7 cellular contexts compared by ENCODE assay signal in genomic region chr16:88784074-88784855, GRCh38. TPM values are rescaled to one million over a fixed set of nuclear protein-coding genes. Genes with fewer than 3 reads are reported as not detected.
A peak's percentile ranks its signal among the peaks of the same experiment; 100 is the strongest.
DNase-seq lines count a peak whose midpoint lies in the region; ATAC-seq and TF ChIP-seq lines count a peak whose summit lies in the region.

No MANE protein-coding gene starts in this region.

- no peaks in the 10 kb centered on the region for H3K9me3 ChIP-seq in IMR-90 (ENCODE audit: control insufficient read depth, insufficient read depth, low read length)
- H3K9me3 ChIP-seq in tibial nerve, result no peaks in the 10 kb centered on the region

- H4K20me1 ChIP-seq in IMR-90 (ENCODE audit: insufficient read depth, low read length), result peaks cover 53% of the 10 kb centered on the region

- POLR2A ChIA-PET in IMR-90 (lab: Charles Lee; ENCODE audit: unreplicated experiment), result no interaction called here

- H2AK5ac ChIP-seq in IMR-90 (ENCODE audit: low read depth, low read length), result peak overlapping the region; percentile 94

- peak overlapping the region; percentile 74 for H2AFZ ChIP-seq in IMR-90 (replicated peaks; ENCODE audit: low read length, poor library complexity)

- peak; percentile 45 for TF ChIP-seq RAD21 in IMR-90 (IDR thresholded peaks at IDR 0.05; ENCODE audit: low read length)

- peak overlapping the region; percentile 68 for H3K4me2 ChIP-seq in IMR-90 (ENCODE audit: low read depth, low read length)

- H3K4me3 Mint-ChIP-seq in endothelial cell (ENCODE audit: unreplicated experiment), result peak overlapping the region; percentile 90

- H3K9me3 Mint-ChIP-seq in endothelial cell (ENCODE audit: unreplicated experiment), result no peaks in the 10 kb centered on the region

- H3K18ac ChIP-seq in IMR-90 (ENCODE audit: low read depth, low read length), result peak overlapping the region; percentile 25

- peaks cover 44% of the 10 kb centered on the region for H3K4me1 ChIP-seq in IMR-90 (ENCODE audit: control insufficient read depth, insufficient read depth, low read length)
- H3K4me1 ChIP-seq in tibial nerve, result peaks cover 0 to 54% (median 49%) of the 10 kb centered on the region in 4 donors

- peak overlapping the region; percentile 92 for H3K4ac ChIP-seq in IMR-90 (ENCODE audit: low read depth, low read length)

- H3K79me1 ChIP-seq in IMR-90 (ENCODE audit: low read depth in 1 of 2, low read length in 2 of 2), result peaks cover 0 to 42% of the 10 kb centered on the region in 2 experiments; a peak in 2 of 4 replicates

- H3K36me3 Mint-ChIP-seq in endothelial cell (ENCODE audit: low read depth, unreplicated experiment), result no peaks in the 10 kb centered on the region

- WGBS in IMR-90 (ENCODE audit: extremely low coverage in 2 of 2, insufficient read length in 1 of 2), 2 experiments, result 2% methylated on average over 49 of the region's 74 CpGs; no CpG with 5 or more reads in 1 of the 2 experiments
- WGBS in tibial nerve, 2 donors, result 0 to 2% methylated on average over 27 to 46 of the region's 74 CpGs

- H2AK9ac ChIP-seq in IMR-90 (replicated peaks; ENCODE audit: low read depth, low read length, poor library complexity), result peak overlapping the region; percentile 95

- peak overlapping the region; percentile 69 for H3K56ac ChIP-seq in IMR-90 (ENCODE audit: extremely low read depth, insufficient read depth, low read length)

- TF ChIP-seq POLR2A in IMR-90 (IDR thresholded peaks at IDR 0.05; ENCODE audit: low read depth, low read length) (no peak), tibial nerve (IDR thresholded peaks at IDR 0.05) (no peak)

- H3K4me3 ChIP-seq in GM12865 (ENCODE audit: low read depth, low read length) (peak overlapping the region; percentile 67), IMR-90 (ENCODE audit: insufficient read depth, low read depth, low read length) (peak overlapping the region; percentile 92), tibial nerve (peak overlapping the region; percentile 45 to 90 (median 74))

- intact Hi-C loops in IMR-90 (cut with micrococcal nuclease), result no loop called here

- H3K23ac ChIP-seq in IMR-90 (ENCODE audit: low read depth, low read length), result peak overlapping the region; percentile 96; the same call in 1 of the 2 replicates

- peaks cover 34% of the 10 kb centered on the region for H3K4me1 Mint-ChIP-seq in endothelial cell (ENCODE audit: unreplicated experiment)

- DNase-seq in GM12865 (ENCODE audit: low read depth), result peak; percentile 56
- peak; percentile 72 for DNase-seq in IMR-90
- DNase-seq in activated CD4-positive, alpha-beta T cell treated with anti-CD3 and anti-CD28 coated beads for 4 hours, result peak; percentile 38 to 49
- peak; percentile 80 for DNase-seq in endothelial cell (ENCODE audit: low spot score)
- DNase-seq in midbrain (lab: John Stamatoyannopoulos, UW), result peak; percentile 24
- DNase-seq in tibial nerve (ENCODE audit: low spot score in 2 of 2), result peak; percentile 57 to 65

- dilution Hi-C loops in IMR-90 (cut with HindIII; ENCODE audit: low sequenced_read_pairs, unreplicated experiment), result no loop called here

- BruUV-seq in IMR-90 (replicated peaks; lab: Mats Ljungman, UMichigan), result no TSS peak

- no peaks in the 10 kb centered on the region for H3K36me3 ChIP-seq in IMR-90 (ENCODE audit: control insufficient read depth, insufficient read depth, low read length)
- no peaks in the 10 kb centered on the region for H3K36me3 ChIP-seq in tibial nerve

- in situ Hi-C loops in IMR-90 (cut with MboI; ENCODE audit: low sequenced_read_pairs), result loop anchor here (5.0 kb wide), 1 partner anchor 37 kb away; no protein-coding TSS in a partner anchor

- no peak overlapping the region for H2BK15ac ChIP-seq in IMR-90 (ENCODE audit: low read depth, low read length)

- peaks cover 11% of the 10 kb centered on the region for H3K9me1 ChIP-seq in IMR-90 (ENCODE audit: insufficient read depth, low read length)

- no peaks in the 10 kb centered on the region for H3K27me3 ChIP-seq in IMR-90 (ENCODE audit: control insufficient read depth, insufficient read depth, low read length)
- no peaks in the 10 kb centered on the region for H3K27me3 ChIP-seq in tibial nerve

- peak; percentile 55 for ATAC-seq in IMR-90 (ENCODE audit: low read depth)
- no peak for ATAC-seq in GM18870 (IDR thresholded peaks at IDR 0.05; ENCODE audit: unreplicated experiment)

- H3K14ac ChIP-seq in IMR-90 (replicated peaks; ENCODE audit: low read depth, low read length), result peak overlapping the region; percentile 94

- peaks cover 6% of the 10 kb centered on the region for H3K27me3 Mint-ChIP-seq in endothelial cell (ENCODE audit: unreplicated experiment)

- H2BK5ac ChIP-seq in IMR-90 (ENCODE audit: low read depth, low read length, poor library complexity, severe bottlenecking), result peak overlapping the region; percentile 88

- H4K91ac ChIP-seq in IMR-90 (ENCODE audit: insufficient read depth, low read depth, low read length), result peak overlapping the region; percentile 66

- CTCF ChIA-PET in IMR-90 (lab: Yijun Ruan, JAX), result interaction anchor here (0.6 to 1.2 kb wide), 6 partner anchors 11 to 937 kb away, joined by 3 to 4 read pairs (median 4); no protein-coding TSS in a partner anchor

- peak overlapping the region; percentile 70 for H2BK120ac ChIP-seq in IMR-90 (ENCODE audit: low read depth, low read length)

- TF ChIP-seq CTCF in GM12865 (IDR thresholded peaks at IDR 0.05; ENCODE audit: insufficient read depth, low read depth, low read length, missing control alignments) (peak; percentile 49), IMR-90 (conservative IDR thresholded peaks at IDR 0.05; ENCODE audit: low read depth, low read length) (peak; percentile 57), endothelial cell (IDR thresholded peaks at IDR 0.05; ENCODE audit: unreplicated experiment) (peak; percentile 55), tibial nerve (IDR thresholded peaks at IDR 0.05) (peak; percentile 49 to 69 (median 60))

- peak in 1 of 2 donors; percentile 46 for TF ChIP-seq EP300 in tibial nerve (IDR thresholded peaks at IDR 0.05)

- peak overlapping the region; percentile 89 for H3K27ac Mint-ChIP-seq in endothelial cell (ENCODE audit: unreplicated experiment)

- peak overlapping the region; percentile 83 for H3K9ac ChIP-seq in IMR-90 (ENCODE audit: low read depth, low read length)

- peak overlapping the region; percentile 20 to 78; a peak in 2 of 4 replicates for H4K8ac ChIP-seq in IMR-90 (ENCODE audit: low read depth in 2 of 2, low read length in 2 of 2)

- peak overlapping the region; percentile 82 for H3K27ac ChIP-seq in IMR-90 (ENCODE audit: insufficient read depth, low read length)
- peak overlapping the region; percentile 81 to 97 (median 95) for H3K27ac ChIP-seq in tibial nerve

- peak overlapping the region; percentile 13 for H4K5ac ChIP-seq in IMR-90 (ENCODE audit: low read depth, low read length)

- H2BK20ac ChIP-seq in IMR-90 (ENCODE audit: low read depth, low read length), result no peak overlapping the region

TF ChIP-seq in IMR-90, 13 proteins besides CTCF, POLR2A, EP300 and RAD21 (continues in another document):
- TF ChIP-seq USF2 (IDR thresholded peaks at IDR 0.05; ENCODE audit: low read depth, low read length), result no peak
- no peak for TF ChIP-seq BHLHE40 (IDR thresholded peaks at IDR 0.05; ENCODE audit: low read depth, low read length)
- TF ChIP-seq MAZ (IDR thresholded peaks at IDR 0.05; ENCODE audit: borderline replicate concordance, low read depth, low read length), result peak; percentile 37
- no peak for TF ChIP-seq MAFK (IDR thresholded peaks at IDR 0.05; ENCODE audit: low read depth, low read length)
- TF ChIP-seq CHD1 (IDR thresholded peaks at IDR 0.05; ENCODE audit: low read depth, low read length), result no peak
- TF ChIP-seq MXI1 (IDR thresholded peaks at IDR 0.05; ENCODE audit: borderline replicate concordance, low read depth, low read length), result 0 out of 2 replicates have a peak, but pooled peaks have one; percentile 37
- TF ChIP-seq RCOR1 (IDR thresholded peaks at IDR 0.05; ENCODE audit: insufficient replicate concordance, low read length), result no peak
- peak; percentile 47; the same call in 1 of the 2 replicates for TF ChIP-seq FOS (IDR thresholded peaks at IDR 0.05; ENCODE audit: low read depth, low read length)
- TF ChIP-seq SMC3 (IDR thresholded peaks at IDR 0.05; ENCODE audit: low read depth, low read length), result peak; percentile 16; the same call in 1 of the 2 replicates

RNA-seq across cellular contexts. Expression of gene PIEZO1, which starts 0.8 kb away (rescaled TPM):
- 36.2 and 48.6 TPM in 2 replicates for total RNA-seq in IMR-90 (2012; rRNA removed)
- 372 and 392 TPM in 2 replicates for polyA plus RNA-seq in IMR-90 (2012; rRNA removed)
- polyA plus RNA-seq in IMR-90 (2012; cell fraction: cytosol; rRNA removed), result 218 and 326 TPM in 2 replicates
- polyA plus RNA-seq in IMR-90 (2012; cell fraction: nucleus; rRNA removed; ENCODE audit: low replicate concordance), result 957 and 2,926 TPM in 2 replicates
- 428 TPM for total RNA-seq in endothelial cell (ENCODE audit: unreplicated experiment)
- total RNA-seq in tibial nerve, result 100 to 1,000 TPM in 3 of 4 donors, 10 to 100 TPM in 1; 90.5 to 309 (median 165) TPM

RNA-seq across cellular contexts. Expression of gene CDT1, which starts 19.3 kb away (rescaled TPM):
- total RNA-seq in IMR-90 (2012; rRNA removed) (3.2 and 4.7 TPM in 2 replicates), endothelial cell (ENCODE audit: unreplicated experiment) (16.2 TPM), tibial nerve (1 to 10 TPM in 2 of 4 donors, under 1 TPM in 1, not detected in 1; 0.44 to 1.5 (median 1.4) TPM)
- 11.8 and 13.2 TPM in 2 replicates for polyA plus RNA-seq in IMR-90 (2012; rRNA removed)
- polyA plus RNA-seq in IMR-90 (2012; cell fraction: cytosol; rRNA removed), result 6.8 and 10.7 TPM in 2 replicates
- polyA plus RNA-seq in IMR-90 (2012; cell fraction: nucleus; rRNA removed; ENCODE audit: low replicate concordance), result 4.7 and 22.2 TPM in 2 replicates

RNA-seq across cellular contexts. Expression of gene APRT, which starts 27.5 kb away (rescaled TPM):
- total RNA-seq in IMR-90 (2012; rRNA removed) (40.5 and 41.7 TPM in 2 replicates), endothelial cell (ENCODE audit: unreplicated experiment) (80.7 TPM), tibial nerve (100 to 1,000 TPM in 2 of 4 donors, 10 to 100 TPM in 2; 83.4 to 157 (median 106) TPM)
- 157 and 209 TPM in 2 replicates for polyA plus RNA-seq in IMR-90 (2012; rRNA removed)
- 109 and 184 TPM in 2 replicates for polyA plus RNA-seq in IMR-90 (2012; cell fraction: cytosol; rRNA removed)
- 87.9 and 240 TPM in 2 replicates for polyA plus RNA-seq in IMR-90 (2012; cell fraction: nucleus; rRNA removed; ENCODE audit: low replicate concordance)

Comparison
In these comparisons a context has a peak if more than half of its experiments do, and no peak if none do; other contexts are left out.
1. DNase-seq: peak in every context shown above with its lines; median percentile 80 in endothelial cell; 72 in IMR-90; 61 in tibial nerve; 56 in GM12865; 44 in activated CD4-positive, alpha-beta T cell treated with anti-CD3 and anti-CD28 coated beads for 4 hours; 24 in midbrain.